In the genomic region with DNA sequence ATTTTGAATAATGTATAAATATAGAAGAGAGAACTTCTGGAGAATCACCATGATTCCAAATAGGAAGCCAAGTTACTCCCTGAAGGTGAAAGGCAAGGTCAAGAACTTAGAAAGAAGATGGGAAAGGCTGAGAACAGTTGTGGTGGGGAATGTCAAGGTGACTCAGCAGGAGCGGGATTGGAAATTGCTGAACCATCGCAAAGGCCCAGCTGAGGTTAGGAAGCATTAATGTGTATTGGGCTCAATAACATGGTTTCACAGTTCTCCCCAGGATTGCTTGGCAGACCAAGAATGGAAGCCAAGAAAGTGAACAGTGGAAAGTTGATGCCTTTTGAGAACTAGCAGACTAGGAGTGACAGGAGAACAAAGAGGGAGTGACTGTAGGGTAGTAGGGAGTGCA, we compare ENCODE assay signal across 2 cellular contexts.
TF ChIP-seq lines count a peak whose summit lies in the region.

No MANE protein-coding gene starts in this region.

TF ChIP-seq in HepG2, 621 proteins besides CTCF, POLR2A, EP300 and RAD21:
- TF ChIP-seq FOXA1 (IDR thresholded peaks at IDR 0.05) (no peak), FOXA1 (CRISPR knock-in tag; IDR thresholded peaks at IDR 0.05) (no peak), MAFF (IDR thresholded peaks at IDR 0.05; ENCODE audit: low read depth, low read length) (0 out of 2 replicates have a peak, but pooled peaks have one; percentile 12), MAFK (conservative IDR thresholded peaks at IDR 0.05 in 1 of 2, IDR thresholded peaks at IDR 0.05 in 1 of 2; ENCODE audit: low read length in 2 of 2) (0 out of 4 replicates have a peak, but pooled peaks have one; percentile 8 to 20)

TF ChIP-seq in H1, 55 proteins besides CTCF, POLR2A, EP300 and RAD21:
- no peak for TF ChIP-seq RXRA (IDR thresholded peaks at IDR 0.05; ENCODE audit: insufficient read depth, low read depth, low read length)
- TF ChIP-seq, protein P1, sequence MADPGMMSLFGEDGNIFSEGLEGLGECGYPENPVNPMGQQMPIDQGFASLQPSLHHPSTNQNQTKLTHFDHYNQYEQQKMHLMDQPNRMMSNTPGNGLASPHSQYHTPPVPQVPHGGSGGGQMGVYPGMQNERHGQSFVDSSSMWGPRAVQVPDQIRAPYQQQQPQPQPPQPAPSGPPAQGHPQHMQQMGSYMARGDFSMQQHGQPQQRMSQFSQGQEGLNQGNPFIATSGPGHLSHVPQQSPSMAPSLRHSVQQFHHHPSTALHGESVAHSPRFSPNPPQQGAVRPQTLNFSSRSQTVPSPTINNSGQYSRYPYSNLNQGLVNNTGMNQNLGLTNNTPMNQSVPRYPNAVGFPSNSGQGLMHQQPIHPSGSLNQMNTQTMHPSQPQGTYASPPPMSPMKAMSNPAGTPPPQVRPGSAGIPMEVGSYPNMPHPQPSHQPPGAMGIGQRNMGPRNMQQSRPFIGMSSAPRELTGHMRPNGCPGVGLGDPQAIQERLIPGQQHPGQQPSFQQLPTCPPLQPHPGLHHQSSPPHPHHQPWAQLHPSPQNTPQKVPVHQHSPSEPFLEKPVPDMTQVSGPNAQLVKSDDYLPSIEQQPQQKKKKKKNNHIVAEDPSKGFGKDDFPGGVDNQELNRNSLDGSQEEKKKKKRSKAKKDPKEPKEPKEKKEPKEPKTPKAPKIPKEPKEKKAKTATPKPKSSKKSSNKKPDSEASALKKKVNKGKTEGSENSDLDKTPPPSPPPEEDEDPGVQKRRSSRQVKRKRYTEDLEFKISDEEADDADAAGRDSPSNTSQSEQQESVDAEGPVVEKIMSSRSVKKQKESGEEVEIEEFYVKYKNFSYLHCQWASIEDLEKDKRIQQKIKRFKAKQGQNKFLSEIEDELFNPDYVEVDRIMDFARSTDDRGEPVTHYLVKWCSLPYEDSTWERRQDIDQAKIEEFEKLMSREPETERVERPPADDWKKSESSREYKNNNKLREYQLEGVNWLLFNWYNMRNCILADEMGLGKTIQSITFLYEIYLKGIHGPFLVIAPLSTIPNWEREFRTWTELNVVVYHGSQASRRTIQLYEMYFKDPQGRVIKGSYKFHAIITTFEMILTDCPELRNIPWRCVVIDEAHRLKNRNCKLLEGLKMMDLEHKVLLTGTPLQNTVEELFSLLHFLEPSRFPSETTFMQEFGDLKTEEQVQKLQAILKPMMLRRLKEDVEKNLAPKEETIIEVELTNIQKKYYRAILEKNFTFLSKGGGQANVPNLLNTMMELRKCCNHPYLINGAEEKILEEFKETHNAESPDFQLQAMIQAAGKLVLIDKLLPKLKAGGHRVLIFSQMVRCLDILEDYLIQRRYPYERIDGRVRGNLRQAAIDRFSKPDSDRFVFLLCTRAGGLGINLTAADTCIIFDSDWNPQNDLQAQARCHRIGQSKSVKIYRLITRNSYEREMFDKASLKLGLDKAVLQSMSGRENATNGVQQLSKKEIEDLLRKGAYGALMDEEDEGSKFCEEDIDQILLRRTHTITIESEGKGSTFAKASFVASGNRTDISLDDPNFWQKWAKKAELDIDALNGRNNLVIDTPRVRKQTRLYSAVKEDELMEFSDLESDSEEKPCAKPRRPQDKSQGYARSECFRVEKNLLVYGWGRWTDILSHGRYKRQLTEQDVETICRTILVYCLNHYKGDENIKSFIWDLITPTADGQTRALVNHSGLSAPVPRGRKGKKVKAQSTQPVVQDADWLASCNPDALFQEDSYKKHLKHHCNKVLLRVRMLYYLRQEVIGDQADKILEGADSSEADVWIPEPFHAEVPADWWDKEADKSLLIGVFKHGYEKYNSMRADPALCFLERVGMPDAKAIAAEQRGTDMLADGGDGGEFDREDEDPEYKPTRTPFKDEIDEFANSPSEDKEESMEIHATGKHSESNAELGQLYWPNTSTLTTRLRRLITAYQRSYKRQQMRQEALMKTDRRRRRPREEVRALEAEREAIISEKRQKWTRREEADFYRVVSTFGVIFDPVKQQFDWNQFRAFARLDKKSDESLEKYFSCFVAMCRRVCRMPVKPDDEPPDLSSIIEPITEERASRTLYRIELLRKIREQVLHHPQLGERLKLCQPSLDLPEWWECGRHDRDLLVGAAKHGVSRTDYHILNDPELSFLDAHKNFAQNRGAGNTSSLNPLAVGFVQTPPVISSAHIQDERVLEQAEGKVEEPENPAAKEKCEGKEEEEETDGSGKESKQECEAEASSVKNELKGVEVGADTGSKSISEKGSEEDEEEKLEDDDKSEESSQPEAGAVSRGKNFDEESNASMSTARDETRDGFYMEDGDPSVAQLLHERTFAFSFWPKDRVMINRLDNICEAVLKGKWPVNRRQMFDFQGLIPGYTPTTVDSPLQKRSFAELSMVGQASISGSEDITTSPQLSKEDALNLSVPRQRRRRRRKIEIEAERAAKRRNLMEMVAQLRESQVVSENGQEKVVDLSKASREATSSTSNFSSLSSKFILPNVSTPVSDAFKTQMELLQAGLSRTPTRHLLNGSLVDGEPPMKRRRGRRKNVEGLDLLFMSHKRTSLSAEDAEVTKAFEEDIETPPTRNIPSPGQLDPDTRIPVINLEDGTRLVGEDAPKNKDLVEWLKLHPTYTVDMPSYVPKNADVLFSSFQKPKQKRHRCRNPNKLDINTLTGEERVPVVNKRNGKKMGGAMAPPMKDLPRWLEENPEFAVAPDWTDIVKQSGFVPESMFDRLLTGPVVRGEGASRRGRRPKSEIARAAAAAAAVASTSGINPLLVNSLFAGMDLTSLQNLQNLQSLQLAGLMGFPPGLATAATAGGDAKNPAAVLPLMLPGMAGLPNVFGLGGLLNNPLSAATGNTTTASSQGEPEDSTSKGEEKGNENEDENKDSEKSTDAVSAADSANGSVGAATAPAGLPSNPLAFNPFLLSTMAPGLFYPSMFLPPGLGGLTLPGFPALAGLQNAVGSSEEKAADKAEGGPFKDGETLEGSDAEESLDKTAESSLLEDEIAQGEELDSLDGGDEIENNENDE (IDR thresholded peaks at IDR 0.05; ENCODE audit: insufficient replicate concordance, low read length), result no peak
- TF ChIP-seq BACH1 (IDR thresholded peaks at IDR 0.05; ENCODE audit: low read length), result peak; percentile 59; the same call in 1 of the 2 replicates
TF ChIP-seq in H1: peak in this region for 1.
